15 cellular contexts compared by ENCODE assay signal in genomic region chr1:199404191-199404590, GRCh38.
DNase-seq lines count a peak whose midpoint lies in the region; ATAC-seq and TF ChIP-seq lines count a peak whose summit lies in the region.
"Had no signal": no experiment of that assay in that cellular context is flagged by ENCODE, and none has a peak within 500 bp of the region (broad histone marks: within the 10 kb centered on the region; RNA-seq: fewer than 3 reads in every experiment).

No MANE protein-coding gene starts in this region.

- peaks cover 0 to 3% (median 0%) of the 10 kb centered on the region in 3 donors for H3K9me3 ChIP-seq in gastroesophageal sphincter
- H3K9me3 ChIP-seq: SJCRH30 had no signal

- peak; percentile 89 for DNase-seq in DMS 273 treated with DMSO at 0.1 percent for 48 hours (lab: John Stamatoyannopoulos, UW)
- peak; percentile 56 for DNase-seq in LHCN-M2 (ENCODE audit: low read depth)
- DNase-seq in cerebellar cortex (ENCODE audit: low spot score), result peak; percentile 29
- DNase-seq in iris pigment epithelial cell (ENCODE audit: low read depth), result peak; percentile 9
- no peak for DNase-seq in GM20000 (ENCODE audit: low spot score)
- DNase-seq: amygdala; DND-41; NCI-H2107; NK-92 treated with Interleukin-12 subunit alpha and Interleukin-12 subunit beta, amount 100 ng/mL, for 24 hours; nucleus accumbens had no signal

- ATAC-seq in HG03460 (IDR thresholded peaks at IDR 0.05; ENCODE audit: unreplicated experiment) (no peak), HG02623 (IDR thresholded peaks at IDR 0.05; ENCODE audit: unreplicated experiment) (no peak), gastroesophageal sphincter (no peak)

- H3K27me3 ChIP-seq in gastroesophageal sphincter, result no peaks in the 10 kb centered on the region
- H3K27me3 ChIP-seq: BLaER1 treated with 17β-estradiol and CSF1 and Interleukin-3, amounts not matched to agents 10 nM and 100 nM; SJCRH30 had no signal

- TF ChIP-seq EP300 in gastroesophageal sphincter (IDR thresholded peaks at IDR 0.05), result no peak

- H3K27ac ChIP-seq in gastroesophageal sphincter, result no peak overlapping the region
- H3K27ac ChIP-seq: BLaER1 treated with 17β-estradiol and CSF1 and Interleukin-3, amounts not matched to agents 10 nM and 100 nM; SJCRH30 had no signal

- no peak for TF ChIP-seq POLR2A in gastroesophageal sphincter (IDR thresholded peaks at IDR 0.05)

- H3K36me3 ChIP-seq in gastroesophageal sphincter, result no peaks in the 10 kb centered on the region
- H3K36me3 ChIP-seq: BLaER1 treated with 17β-estradiol and CSF1 and Interleukin-3, amounts not matched to agents 10 nM and 100 nM; SJCRH30 had no signal

- TF ChIP-seq CTCF in GM20000 (IDR thresholded peaks at IDR 0.05; ENCODE audit: extremely low read depth, missing control alignments) (no peak), gastroesophageal sphincter (IDR thresholded peaks at IDR 0.05) (no peak)

- H3K4me3 ChIP-seq in gastroesophageal sphincter, result no peak overlapping the region
- H3K4me3 ChIP-seq: BLaER1 treated with 17β-estradiol and CSF1 and Interleukin-3, amounts not matched to agents 10 nM and 100 nM; SJCRH30 had no signal

- peaks cover 0 to 7% (median 0%) of the 10 kb centered on the region in 3 donors for H3K4me1 ChIP-seq in gastroesophageal sphincter
- H3K4me1 ChIP-seq: SJCRH30 had no signal
